Comparison of ENCODE assay signal across 14 cellular contexts in the genomic region with DNA sequence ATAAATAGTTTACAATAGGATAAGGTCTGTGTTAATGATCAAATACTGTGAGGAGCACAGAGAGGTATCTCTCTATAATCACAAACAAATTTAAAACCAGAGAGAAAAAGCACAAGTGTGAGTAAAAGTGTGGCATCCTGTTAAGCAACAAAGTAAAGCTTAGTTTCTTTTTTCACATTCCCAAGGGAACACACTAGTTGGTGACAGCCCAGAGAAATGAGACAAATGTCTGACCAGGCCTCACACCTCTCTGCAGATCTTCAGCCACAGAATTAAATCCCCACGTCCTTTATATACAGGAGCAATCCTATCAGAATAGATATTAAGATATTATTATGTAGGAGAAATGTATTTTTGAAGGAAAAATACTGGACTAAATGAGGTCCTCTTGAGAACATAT. TPM values are rescaled to one million over a fixed set of nuclear protein-coding genes. Genes with fewer than 3 reads are reported as not detected.
DNase-seq lines count a peak whose midpoint lies in the region; ATAC-seq and TF ChIP-seq lines count a peak whose summit lies in the region.
"Had no signal": no experiment of that assay in that cellular context is flagged by ENCODE, and none has a peak within 500 bp of the region (broad histone marks: within the 10 kb centered on the region; RNA-seq: fewer than 3 reads in every experiment).

No MANE protein-coding gene starts in this region.

- H3K4me2 ChIP-seq in neural progenitor cell, result peak overlapping the region; percentile 97
- H3K4me2 ChIP-seq: PC-9 had no signal

- peaks cover 8% of the 10 kb centered on the region for H4K20me1 ChIP-seq in neural progenitor cell (ENCODE audit: low read depth)

- no peaks in the 10 kb centered on the region for H3K36me3 Mint-ChIP-seq in endodermal cell (ENCODE audit: low read depth)
- H3K36me3 Mint-ChIP-seq in neural progenitor cell, result peaks cover 4% of the 10 kb centered on the region
- H3K36me3 Mint-ChIP-seq: activated naive CD8-positive, alpha-beta T cell treated with anti-CD3 and anti-CD28 coated beads, Interleukin-2, amount 10 ng/mL, durations not matched to agents 7 days and 5 days had no signal

- H3K27ac ChIP-seq in heart left ventricle, result peak overlapping the region in 10 of 12 donors; percentile 10 to 93 (median 85)
- no peak overlapping the region for H3K27ac ChIP-seq in endodermal cell (ENCODE audit: low read depth, low read length)
- H3K27ac ChIP-seq in neural progenitor cell, result no peak overlapping the region
- peak overlapping the region; percentile 13 for H3K27ac ChIP-seq in upper lobe of right lung
- H3K27ac ChIP-seq: PC-9 had no signal

- H3K27ac Mint-ChIP-seq in endodermal cell (no peak overlapping the region), neural progenitor cell (no peak overlapping the region)
- H3K27ac Mint-ChIP-seq: activated naive CD8-positive, alpha-beta T cell treated with anti-CD3 and anti-CD28 coated beads, Interleukin-2, amount 10 ng/mL, durations not matched to agents 7 days and 5 days; T-helper 2 cell treated with Interferon-gamma antibody and Interleukin-4, amounts not matched to agents 5 μg/mL and 100 μg/mL, for 36 hours had no signal

- intact Hi-C loops in heart left ventricle (cut with DNase I), result loop anchor here (5.0 to 10.0 kb wide), 12 partner anchors 58 to 288 kb away; no protein-coding TSS in a partner anchor
- intact Hi-C loops in Right ventricle myocardium superior (cut with DNase I), result loop anchor here (10.0 kb wide), 2 partner anchors 118 to 278 kb away; no protein-coding TSS in a partner anchor
- intact Hi-C loops in upper lobe of right lung (cut with DNase I), result no loop called here

- H3K4me1 ChIP-seq in heart left ventricle, result peaks cover 0 to 50% (median 10%) of the 10 kb centered on the region in 12 donors
- H3K4me1 ChIP-seq in endodermal cell (ENCODE audit: control insufficient read depth, insufficient read depth, low read length), result peaks cover 3% of the 10 kb centered on the region
- peaks cover 25% of the 10 kb centered on the region for H3K4me1 ChIP-seq in neural progenitor cell
- peaks cover 23% of the 10 kb centered on the region for H3K4me1 ChIP-seq in upper lobe of right lung

- H3K9ac ChIP-seq in endodermal cell (ENCODE audit: extremely low read depth, low read length, poor library complexity, severe bottlenecking) (no peak overlapping the region), neural progenitor cell (no peak overlapping the region)

- H3K4me1 Mint-ChIP-seq in endodermal cell (peaks cover 11% of the 10 kb centered on the region), neural progenitor cell (peaks cover 31% of the 10 kb centered on the region)

- peak overlapping the region in 9 of 12 donors; percentile 67 to 96 (median 87) for H3K4me3 ChIP-seq in heart left ventricle
- H3K4me3 ChIP-seq in endodermal cell (ENCODE audit: low read length), result peak overlapping the region; percentile 31
- peak overlapping the region; percentile 10 for H3K4me3 ChIP-seq in neural progenitor cell
- H3K4me3 ChIP-seq in upper lobe of right lung, result peak overlapping the region; percentile 70
- H3K4me3 ChIP-seq: PC-9 had no signal

- H3K79me2 ChIP-seq in neural progenitor cell (ENCODE audit: low read depth), result peaks cover 26% of the 10 kb centered on the region

- H3K36me3 ChIP-seq in heart left ventricle (peaks cover 0 to 24% (median 0%) of the 10 kb centered on the region in 9 donors), endodermal cell (ENCODE audit: control insufficient read depth, insufficient read depth, low read length) (no peaks in the 10 kb centered on the region), neural progenitor cell (no peaks in the 10 kb centered on the region), upper lobe of right lung (no peaks in the 10 kb centered on the region)

- no peak overlapping the region for H2AFZ ChIP-seq in neural progenitor cell (replicated peaks)
- H2AFZ ChIP-seq: PC-9 had no signal

- no peaks in the 10 kb centered on the region for H3K9me3 Mint-ChIP-seq in endodermal cell
- no peaks in the 10 kb centered on the region for H3K9me3 Mint-ChIP-seq in neural progenitor cell
- H3K9me3 Mint-ChIP-seq: activated naive CD8-positive, alpha-beta T cell treated with anti-CD3 and anti-CD28 coated beads, Interleukin-2, amount 10 ng/mL, durations not matched to agents 7 days and 5 days; T-helper 2 cell treated with Interferon-gamma antibody and Interleukin-4, amounts not matched to agents 5 μg/mL and 100 μg/mL, for 36 hours had no signal

- no peak for TF ChIP-seq POLR2A in heart left ventricle (IDR thresholded peaks at IDR 0.05)

- TF ChIP-seq CTCF in heart left ventricle (IDR thresholded peaks at IDR 0.05), result no peak
- TF ChIP-seq CTCF in endodermal cell (conservative IDR thresholded peaks at IDR 0.05), result no peak
- no peak for TF ChIP-seq CTCF in neural progenitor cell (IDR thresholded peaks at IDR 0.05)
- TF ChIP-seq CTCF in upper lobe of right lung (IDR thresholded peaks at IDR 0.05), result no peak

- peaks cover 51% of the 10 kb centered on the region for H3K27me3 Mint-ChIP-seq in endodermal cell (ENCODE audit: insufficient read depth)
- peaks cover 2% of the 10 kb centered on the region for H3K27me3 Mint-ChIP-seq in neural progenitor cell (ENCODE audit: insufficient read depth, low read depth)

- WGBS in heart left ventricle, 4 donors, result 42 to 64% (median 58%) methylated on average over 1 of the region's 1 CpG
- no CpG with 5 or more reads among the region's 1 CpG for WGBS in endodermal cell (ENCODE audit: insufficient coverage in 1 of 2, insufficient read length in 1 of 2), 2 experiments

- H3K27me3 ChIP-seq in heart left ventricle, result peaks cover 0 to 36% (median 0%) of the 10 kb centered on the region in 9 donors
- H3K27me3 ChIP-seq in endodermal cell (ENCODE audit: control insufficient read depth, insufficient read depth, low read length, poor library complexity, severe bottlenecking), result peaks cover 36% of the 10 kb centered on the region
- peaks cover 19% of the 10 kb centered on the region for H3K27me3 ChIP-seq in neural progenitor cell
- H3K27me3 ChIP-seq in upper lobe of right lung, result peaks cover 28% of the 10 kb centered on the region

- H3K4me3 Mint-ChIP-seq in endodermal cell (no peak overlapping the region), neural progenitor cell (no peak overlapping the region)
- H3K4me3 Mint-ChIP-seq: activated naive CD8-positive, alpha-beta T cell treated with anti-CD3 and anti-CD28 coated beads, Interleukin-2, amount 10 ng/mL, durations not matched to agents 7 days and 5 days; T-helper 2 cell treated with Interferon-gamma antibody and Interleukin-4, amounts not matched to agents 5 μg/mL and 100 μg/mL, for 36 hours had no signal

- no peak for ATAC-seq in heart left ventricle
- no peak for ATAC-seq in Right ventricle myocardium superior (ENCODE audit: poor library complexity)
- ATAC-seq in upper lobe of right lung, result no peak
- ATAC-seq in GM19023 (IDR thresholded peaks at IDR 0.05; ENCODE audit: unreplicated experiment), result no peak

- H3F3A ChIP-seq in neural progenitor cell (ENCODE audit: low read depth), result peaks cover 37% of the 10 kb centered on the region

- no peaks in the 10 kb centered on the region for H3K9me3 ChIP-seq in heart left ventricle
- H3K9me3 ChIP-seq in endodermal cell (ENCODE audit: control insufficient read depth, low read length), result no peaks in the 10 kb centered on the region
- H3K9me3 ChIP-seq in neural progenitor cell (ENCODE audit: low read depth), result no peaks in the 10 kb centered on the region
- H3K9me3 ChIP-seq in upper lobe of right lung, result no peaks in the 10 kb centered on the region

- no peak for DNase-seq in heart left ventricle
- DNase-seq in Right ventricle myocardium superior, result no peak
- no peak for DNase-seq in endodermal cell
- DNase-seq in neural progenitor cell (ENCODE audit: low spot score), result no peak
- DNase-seq in upper lobe of right lung, result no peak
- DNase-seq in NCI-H2081 treated with DMSO at 0.1 percent for 48 hours (lab: John Stamatoyannopoulos, UW), result no peak
- no peak for DNase-seq in islet precursor cell
- DNase-seq: activated naive CD8-positive, alpha-beta T cell treated with anti-CD3 and anti-CD28 coated beads, Interleukin-2, amount 10 ng/mL, durations not matched to agents 7 days and 5 days; DMS153; PC-9; stimulated activated CD4-positive, alpha-beta T cell treated with anti-CD3 and anti-CD28 coated beads, Interleukin-2, amount 100 ng/mL, for 24 hours; stimulated activated naive CD4-positive, alpha-beta T cell treated with Interleukin-2 at 50 U/mL for 16 hours had no signal

RNA-seq across cellular contexts. Expression of gene FBN1, which starts 2.7 kb away (rescaled TPM):
- total RNA-seq in heart left ventricle (100 to 1,000 TPM in 1 of 9 donors, 10 to 100 TPM in 8; 22.5 to 115 (median 38.9) TPM), Right ventricle myocardium superior (39.4 TPM), endodermal cell (1 to 10 TPM; 5.5 to 5.9 TPM), neural progenitor cell (ENCODE audit: low replicate concordance) (63.1 and 78.8 TPM in 2 replicates), upper lobe of right lung (46.9 TPM)
- polyA plus RNA-seq in heart left ventricle, result 10 to 100 TPM in 1 of 2 donors, 1 to 10 TPM in 1; 5.7 to 28.7 TPM
- polyA plus RNA-seq in endodermal cell (2013, experiment 1 of 2), result 13.3 TPM
- polyA plus RNA-seq in endodermal cell (2013, experiment 2 of 2), result 13.1 TPM

Comparison
In these comparisons a context has a peak if more than half of its experiments do, and no peak if none do; other contexts are left out.
1. H3K27ac ChIP-seq: peak in heart left ventricle (10 of 12) and upper lobe of right lung (single experiment); none in endodermal cell (single experiment) and neural progenitor cell (single experiment).
2. H3K4me3 ChIP-seq: peak in every context shown above with its lines; median percentile 87 in heart left ventricle; 70 in upper lobe of right lung; 31 in endodermal cell; 10 in neural progenitor cell.